In the genomic region with DNA sequence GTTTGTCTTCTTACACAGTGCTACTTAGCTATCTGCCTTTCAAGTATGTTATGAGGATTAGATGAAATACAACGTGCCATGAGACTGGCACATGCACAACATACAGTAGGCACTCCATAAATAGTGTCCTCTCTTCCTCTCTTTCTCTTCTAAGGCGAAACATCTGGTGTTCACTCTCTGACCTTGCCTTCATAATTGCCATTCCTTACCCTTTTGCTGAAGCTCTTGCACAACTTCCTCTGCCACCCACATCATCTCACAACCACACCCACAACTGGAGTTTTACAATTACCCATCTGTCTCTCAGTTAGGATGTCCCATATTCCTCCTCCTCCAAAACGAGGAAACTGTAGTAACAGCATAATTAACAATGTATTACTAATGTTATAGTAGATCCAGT, we compare ENCODE assay signal across 16 cellular contexts. TPM values are rescaled to one million over a fixed set of nuclear protein-coding genes. Genes with fewer than 3 reads are reported as not detected.
A peak's percentile ranks its signal among the peaks of the same experiment; 100 is the strongest.
DNase-seq lines count a peak whose midpoint lies in the region; ATAC-seq, FAIRE-seq and TF ChIP-seq lines count a peak whose summit lies in the region.
"Had no signal": no experiment of that assay in that cellular context is flagged by ENCODE, and none has a peak within 500 bp of the region (broad histone marks: within the 10 kb centered on the region; RNA-seq: fewer than 3 reads in every experiment).

No MANE protein-coding gene starts in this region.

- H3K27me3 ChIP-seq in astrocyte (ENCODE audit: insufficient read depth, low read length) (no peaks in the 10 kb centered on the region), left lung (no peaks in the 10 kb centered on the region), Peyer's patch (no peaks in the 10 kb centered on the region)
- H3K27me3 ChIP-seq: stomach had no signal

- no peak overlapping the region for H3K4me2 ChIP-seq in astrocyte (ENCODE audit: low read length)
- H3K4me2 ChIP-seq: KMS-11 had no signal

- TF ChIP-seq POLR2A in Peyer's patch (IDR thresholded peaks at IDR 0.05): no peak
- TF ChIP-seq POLR2A in erythroblast (IDR thresholded peaks at IDR 0.05; ENCODE audit: low read length): no peak

- H3K79me2 ChIP-seq in astrocyte (ENCODE audit: insufficient read depth, low read length): no peaks in the 10 kb centered on the region

- no peak overlapping the region for H3K9ac ChIP-seq in astrocyte (ENCODE audit: low read length)
- H3K9ac ChIP-seq: KMS-11 had no signal

- H3K36me3 ChIP-seq in astrocyte (ENCODE audit: insufficient read depth, low read length) (no peaks in the 10 kb centered on the region), left lung (no peaks in the 10 kb centered on the region), Peyer's patch (no peaks in the 10 kb centered on the region)
- H3K36me3 ChIP-seq: stomach had no signal

- no peak overlapping the region for H2AFZ ChIP-seq in astrocyte (ENCODE audit: low read depth, low read length)

- H3K27me3 Mint-ChIP-seq in CD14-positive monocyte (ENCODE audit: low read depth in 3 of 3) (no peaks in the 10 kb centered on the region), astrocyte (ENCODE audit: low read depth, unreplicated experiment) (peaks cover 3% of the 10 kb centered on the region)

- peak; percentile 49 for DNase-seq in CD14-positive monocyte (ENCODE audit: low spot score)
- peak; percentile 86 to 95 for DNase-seq in Kasumi-1 (lab: John Stamatoyannopoulos, UW)
- peak; percentile 30 for DNase-seq in astrocyte (ENCODE audit: low read depth)
- DNase-seq in left lung: no peak
- no peak for DNase-seq in NCI-H774 (lab: John Stamatoyannopoulos, UW)
- DNase-seq in Peyer's patch: no peak
- DNase-seq in erythroblast (lab: John Stamatoyannopoulos, UW): no peak
- DNase-seq: activated CD4-positive, alpha-beta T cell treated with anti-CD3 and anti-CD28 coated beads, Interleukin-2, amount 50 U/mL, for 48 hours; activated naive CD4-positive, alpha-beta T cell treated with anti-CD3 and anti-CD28 coated beads, Interleukin-2, amount 50 U/mL, for 16 hours; NCI-H2227 treated with DMSO at 0.1 percent for 48 hours; stomach; SW 1271 had no signal

- H3K27ac Mint-ChIP-seq in CD14-positive monocyte (peak overlapping the region; percentile 51 to 93 (median 69)), astrocyte (ENCODE audit: unreplicated experiment) (no peak overlapping the region)

- no peak for TF ChIP-seq CTCF in CD14-positive monocyte (IDR thresholded peaks at IDR 0.05)
- TF ChIP-seq CTCF in astrocyte (IDR thresholded peaks at IDR 0.05; ENCODE audit: insufficient read depth, low read depth, low read length): no peak
- TF ChIP-seq CTCF in left lung (IDR thresholded peaks at IDR 0.05): no peak
- no peak for TF ChIP-seq CTCF in Peyer's patch (IDR thresholded peaks at IDR 0.05)

- H3K4me3 ChIP-seq in astrocyte (ENCODE audit: insufficient read depth, low read depth, low read length) (no peak overlapping the region), left lung (no peak overlapping the region), Peyer's patch (no peak overlapping the region)
- H3K4me3 ChIP-seq: stomach had no signal

- FAIRE-seq in astrocyte (lab: Jason Lieb, UNC): no peak
- FAIRE-seq: D721Med had no signal

- H3K9me3 ChIP-seq in astrocyte (ENCODE audit: insufficient read depth, low read depth, low read length) (no peaks in the 10 kb centered on the region), left lung (no peaks in the 10 kb centered on the region), Peyer's patch (peaks cover 0 to 3% (median 0%) of the 10 kb centered on the region in 4 donors)

- ATAC-seq in left lung (peak; percentile 80), GM19328 (IDR thresholded peaks at IDR 0.05; ENCODE audit: unreplicated experiment) (no peak)

- H3K4me1 Mint-ChIP-seq in CD14-positive monocyte (peaks cover 58% of the 10 kb centered on the region), astrocyte (ENCODE audit: low read depth, unreplicated experiment) (peaks cover 9% of the 10 kb centered on the region)

- H3K4me3 Mint-ChIP-seq in CD14-positive monocyte (peak overlapping the region in 1 of 2 donors; percentile 65), astrocyte (ENCODE audit: unreplicated experiment) (no peak overlapping the region)
- H3K4me3 Mint-ChIP-seq: neural crest cell had no signal

- H3K9me3 Mint-ChIP-seq in CD14-positive monocyte (peaks cover 5 to 17% (median 13%) of the 10 kb centered on the region in 7 donors), astrocyte (ENCODE audit: unreplicated experiment) (peaks cover 8% of the 10 kb centered on the region)

- peaks cover 0 to 10% of the 10 kb centered on the region in 2 donors for H3K36me3 Mint-ChIP-seq in CD14-positive monocyte
- H3K36me3 Mint-ChIP-seq in astrocyte (ENCODE audit: low read depth, unreplicated experiment): no peaks in the 10 kb centered on the region

- intact Hi-C loops in CD14-positive monocyte (cut with micrococcal nuclease) (no loop called here), left lung (cut with DNase I) (no loop called here)

- H4K20me1 ChIP-seq in astrocyte (ENCODE audit: insufficient read depth, low read length): no peaks in the 10 kb centered on the region

- H3K4me1 ChIP-seq in astrocyte (ENCODE audit: insufficient read depth, low read length) (no peaks in the 10 kb centered on the region), left lung (peaks cover 0 to 18% of the 10 kb centered on the region in 2 donors), Peyer's patch (peaks cover 0 to 13% (median 0%) of the 10 kb centered on the region in 4 donors)

- no peak overlapping the region for H3K27ac ChIP-seq in astrocyte (ENCODE audit: low read depth, low read length)
- H3K27ac ChIP-seq in left lung: peak overlapping the region in 1 of 2 donors; percentile 70
- no peak overlapping the region for H3K27ac ChIP-seq in Peyer's patch
- H3K27ac ChIP-seq: KMS-11, stomach had no signal

RNA-seq across cellular contexts. Expression of gene ACP3, which starts 26.4 kb away (rescaled TPM):
- polyA plus RNA-seq in CD14-positive monocyte: 10 to 100 TPM; 33.9 to 55.6 TPM
- total RNA-seq in astrocyte: not detected in 2 replicates
- total RNA-seq in left lung: 10 to 100 TPM; 11.9 to 24.3 TPM
- 10 to 100 TPM in 2 of 4 donors, 1 to 10 TPM in 2; 1.0 to 41.3 (median 7.9) TPM for total RNA-seq in Peyer's patch
- total RNA-seq: neural crest cell had no signal

Comparison
In these comparisons a context has a peak if more than half of its experiments do, and no peak if none do; other contexts are left out.
1. DNase-seq: peak in CD14-positive monocyte (single experiment), Kasumi-1 (2 of 2) and astrocyte (single experiment); none in left lung (0 of 2), NCI-H774 (single experiment), Peyer's patch (0 of 3) and erythroblast (0 of 2).